10 cellular contexts compared by ENCODE assay signal in the genomic region with DNA sequence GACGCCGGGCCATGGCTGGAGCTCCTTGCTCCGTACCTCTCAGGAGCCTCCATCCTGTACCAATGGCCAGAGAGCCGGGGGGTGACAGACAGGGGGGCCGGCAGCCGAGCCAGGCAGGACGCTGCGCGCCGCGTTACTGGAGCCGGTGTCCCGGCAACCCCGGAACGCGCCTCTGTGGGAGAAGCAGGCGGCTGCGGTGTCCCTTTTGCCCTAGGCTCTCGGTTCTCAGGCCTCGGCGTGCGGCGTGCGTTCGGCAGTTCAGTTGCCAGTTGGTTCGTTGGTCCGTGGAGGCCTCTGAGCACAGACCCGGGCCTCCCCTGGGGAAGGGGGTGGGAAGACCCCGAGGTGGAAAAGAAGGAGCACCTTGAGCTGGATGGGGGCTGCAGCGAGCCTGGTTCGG. TPM values are rescaled to one million over a fixed set of nuclear protein-coding genes. Genes with fewer than 3 reads are reported as not detected.
A peak's percentile ranks its signal among the peaks of the same experiment; 100 is the strongest.
DNase-seq lines count a peak whose midpoint lies in the region; ATAC-seq and TF ChIP-seq lines count a peak whose summit lies in the region.
"Had no signal": no experiment of that assay in that cellular context is flagged by ENCODE, and none has a peak within 500 bp of the region (broad histone marks: within the 10 kb centered on the region; RNA-seq: fewer than 3 reads in every experiment).

A gene with protein sequence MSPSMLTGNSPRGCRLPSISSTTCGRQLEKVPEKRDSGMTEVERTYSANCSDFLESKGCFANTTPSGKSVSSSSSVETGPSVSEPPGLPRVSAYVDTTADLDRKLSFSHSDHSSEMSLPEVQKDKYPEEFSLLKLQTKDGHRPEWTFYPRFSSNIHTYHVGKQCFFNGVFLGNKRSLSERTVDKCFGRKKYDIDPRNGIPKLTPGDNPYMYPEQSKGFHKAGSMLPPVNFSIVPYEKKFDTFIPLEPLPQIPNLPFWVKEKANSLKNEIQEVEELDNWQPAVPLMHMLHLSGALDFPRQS (plus strand): TSS at position 162 of the 400 bp plus-strand sequence. CDS start 446 bp downstream, outside the sequence.

- TF ChIP-seq CTCF in GM23338 (conservative IDR thresholded peaks at IDR 0.05; ENCODE audit: low read depth in 2 of 2) (no peak), smooth muscle cell (IDR thresholded peaks at IDR 0.05; ENCODE audit: borderline replicate concordance, insufficient read depth, poor library complexity, severe bottlenecking) (no peak)

- no peaks in the 10 kb centered on the region for H3K79me2 ChIP-seq in GM23338 (replicated peaks; ENCODE audit: insufficient read depth)
- no peaks in the 10 kb centered on the region for H3K79me2 ChIP-seq in smooth muscle cell (ENCODE audit: low read depth)

- H3K9me3 Mint-ChIP-seq in GM23338, result no peaks in the 10 kb centered on the region

- H3F3A ChIP-seq in GM23338 (replicated peaks; ENCODE audit: low read depth) (no peaks in the 10 kb centered on the region), smooth muscle cell (ENCODE audit: low read depth) (no peaks in the 10 kb centered on the region)

- H3K36me3 ChIP-seq in GM23338 (ENCODE audit: insufficient read depth) (no peaks in the 10 kb centered on the region), smooth muscle cell (ENCODE audit: low read depth) (no peaks in the 10 kb centered on the region)

- H3K4me3 ChIP-seq in GM23338 (peak within 1 kb of the TSS; percentile 45), right cardiac atrium (ENCODE audit: low read length) (peak within 1 kb of the TSS; percentile 12), smooth muscle cell (no peak within 1 kb of the TSS)

- H3K4me1 ChIP-seq in GM23338 (ENCODE audit: insufficient read depth) (0 out of 2 replicates have a peak, but pooled peaks cover 6% of the 10 kb centered on the region), right cardiac atrium (ENCODE audit: control insufficient read depth, insufficient read depth, low read length) (no peaks in the 10 kb centered on the region), smooth muscle cell (ENCODE audit: low read depth) (no peaks in the 10 kb centered on the region)

- H3K9me2 ChIP-seq in GM23338 (ENCODE audit: insufficient read depth), result no peaks in the 10 kb centered on the region

- H3K27ac ChIP-seq in GM23338 (ENCODE audit: low read depth) (no peak within 1 kb of the TSS), right cardiac atrium (ENCODE audit: low read length) (no peak within 1 kb of the TSS), smooth muscle cell (ENCODE audit: low read depth) (no peak within 1 kb of the TSS)

- H3K4me3 Mint-ChIP-seq in GM23338, result peak within 1 kb of the TSS; percentile 6

- H3K9ac ChIP-seq in smooth muscle cell (ENCODE audit: low read depth), result no peak within 1 kb of the TSS

- H3K9me3 ChIP-seq in right cardiac atrium (ENCODE audit: control insufficient read depth, low read length) (no peaks in the 10 kb centered on the region), smooth muscle cell (replicated peaks; ENCODE audit: low read depth) (no peaks in the 10 kb centered on the region)

- ATAC-seq in GM23338 (peak; percentile 83), right cardiac atrium (peak; percentile 56 to 63)
- ATAC-seq: HCT116 had no signal

- intact Hi-C loops in right cardiac atrium (cut with DNase I), result loop anchor here in 1 of 4 donors (10.0 kb wide), 1 partner anchor 248 kb away; no protein-coding TSS in a partner anchor

- no peaks in the 10 kb centered on the region for H3K36me3 Mint-ChIP-seq in GM23338 (ENCODE audit: low read depth)

- peaks cover 23% of the 10 kb centered on the region for H3K27me3 ChIP-seq in GM23338 (ENCODE audit: insufficient read depth)
- no peaks in the 10 kb centered on the region for H3K27me3 ChIP-seq in right cardiac atrium (ENCODE audit: control insufficient read depth, insufficient read depth)
- peaks cover 47% of the 10 kb centered on the region for H3K27me3 ChIP-seq in smooth muscle cell (ENCODE audit: low read depth)

- H3K27me3 Mint-ChIP-seq in GM23338 (ENCODE audit: insufficient read depth, low read depth, poor library complexity), result peaks cover 10% of the 10 kb centered on the region

- H3K4me2 ChIP-seq in GM23338 (peak within 1 kb of the TSS; percentile 69), smooth muscle cell (peak within 1 kb of the TSS; percentile 51)

- DNase-seq in GM23338 (ENCODE audit: low spot score) (peak; percentile 85), RPMI8226 (peak; percentile 15), right cardiac atrium (peak; percentile 30 to 74 (median 68)), smooth muscle cell (lab: John Stamatoyannopoulos, UW; ENCODE audit: unreplicated experiment) (no peak), Kasumi-1 (lab: John Stamatoyannopoulos, UW) (no peak), mesenteric fat pad (ENCODE audit: low spot score) (no peak), ureter (ENCODE audit: low spot score) (no peak)
- DNase-seq: cerebellar nuclear complex had no signal

- 5% methylated on average over 31 of the region's 31 CpGs for WGBS in right cardiac atrium
- WGBS in smooth muscle cell (ENCODE audit: low lambda C conversion rate), result 25% methylated on average over 31 of the region's 31 CpGs

- peaks cover 8% of the 10 kb centered on the region; the same call in 2 of the 3 replicates for H3K4me1 Mint-ChIP-seq in GM23338

- no peaks in the 10 kb centered on the region for H4K20me1 ChIP-seq in GM23338 (replicated peaks; ENCODE audit: insufficient read depth)
- H4K20me1 ChIP-seq in smooth muscle cell (ENCODE audit: low read depth), result no peaks in the 10 kb centered on the region

- H3K27ac Mint-ChIP-seq in GM23338, result no peak within 1 kb of the TSS

- H2AFZ ChIP-seq in GM23338, result peak within 1 kb of the TSS; percentile 76
- no peak within 1 kb of the TSS for H2AFZ ChIP-seq in smooth muscle cell (ENCODE audit: low read depth)

TF ChIP-seq in GM23338, 12 proteins besides CTCF, POLR2A, EP300 and RAD21:
- TF ChIP-seq POLR2AphosphoS5 (IDR thresholded peaks at IDR 0.05; ENCODE audit: low read depth), result 0 out of 2 replicates have a peak, but pooled peaks have one; percentile 35
- no peak for TF ChIP-seq JUNB (IDR thresholded peaks at IDR 0.05; ENCODE audit: unreplicated experiment)
- TF ChIP-seq, protein P1, sequence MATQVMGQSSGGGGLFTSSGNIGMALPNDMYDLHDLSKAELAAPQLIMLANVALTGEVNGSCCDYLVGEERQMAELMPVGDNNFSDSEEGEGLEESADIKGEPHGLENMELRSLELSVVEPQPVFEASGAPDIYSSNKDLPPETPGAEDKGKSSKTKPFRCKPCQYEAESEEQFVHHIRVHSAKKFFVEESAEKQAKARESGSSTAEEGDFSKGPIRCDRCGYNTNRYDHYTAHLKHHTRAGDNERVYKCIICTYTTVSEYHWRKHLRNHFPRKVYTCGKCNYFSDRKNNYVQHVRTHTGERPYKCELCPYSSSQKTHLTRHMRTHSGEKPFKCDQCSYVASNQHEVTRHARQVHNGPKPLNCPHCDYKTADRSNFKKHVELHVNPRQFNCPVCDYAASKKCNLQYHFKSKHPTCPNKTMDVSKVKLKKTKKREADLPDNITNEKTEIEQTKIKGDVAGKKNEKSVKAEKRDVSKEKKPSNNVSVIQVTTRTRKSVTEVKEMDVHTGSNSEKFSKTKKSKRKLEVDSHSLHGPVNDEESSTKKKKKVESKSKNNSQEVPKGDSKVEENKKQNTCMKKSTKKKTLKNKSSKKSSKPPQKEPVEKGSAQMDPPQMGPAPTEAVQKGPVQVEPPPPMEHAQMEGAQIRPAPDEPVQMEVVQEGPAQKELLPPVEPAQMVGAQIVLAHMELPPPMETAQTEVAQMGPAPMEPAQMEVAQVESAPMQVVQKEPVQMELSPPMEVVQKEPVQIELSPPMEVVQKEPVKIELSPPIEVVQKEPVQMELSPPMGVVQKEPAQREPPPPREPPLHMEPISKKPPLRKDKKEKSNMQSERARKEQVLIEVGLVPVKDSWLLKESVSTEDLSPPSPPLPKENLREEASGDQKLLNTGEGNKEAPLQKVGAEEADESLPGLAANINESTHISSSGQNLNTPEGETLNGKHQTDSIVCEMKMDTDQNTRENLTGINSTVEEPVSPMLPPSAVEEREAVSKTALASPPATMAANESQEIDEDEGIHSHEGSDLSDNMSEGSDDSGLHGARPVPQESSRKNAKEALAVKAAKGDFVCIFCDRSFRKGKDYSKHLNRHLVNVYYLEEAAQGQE (IDR thresholded peaks at IDR 0.05; ENCODE audit: unreplicated experiment), result no peak
- TF ChIP-seq CREB1 (CRISPR knock-in tag; IDR thresholded peaks at IDR 0.05; ENCODE audit: low read depth), result no peak
- no peak for TF ChIP-seq EZH2phosphoT487 (IDR thresholded peaks at IDR 0.05; ENCODE audit: unreplicated experiment)
- TF ChIP-seq EZH2 (IDR thresholded peaks at IDR 0.05; ENCODE audit: low read depth, unreplicated experiment), result no peak
- TF ChIP-seq, protein P2, sequence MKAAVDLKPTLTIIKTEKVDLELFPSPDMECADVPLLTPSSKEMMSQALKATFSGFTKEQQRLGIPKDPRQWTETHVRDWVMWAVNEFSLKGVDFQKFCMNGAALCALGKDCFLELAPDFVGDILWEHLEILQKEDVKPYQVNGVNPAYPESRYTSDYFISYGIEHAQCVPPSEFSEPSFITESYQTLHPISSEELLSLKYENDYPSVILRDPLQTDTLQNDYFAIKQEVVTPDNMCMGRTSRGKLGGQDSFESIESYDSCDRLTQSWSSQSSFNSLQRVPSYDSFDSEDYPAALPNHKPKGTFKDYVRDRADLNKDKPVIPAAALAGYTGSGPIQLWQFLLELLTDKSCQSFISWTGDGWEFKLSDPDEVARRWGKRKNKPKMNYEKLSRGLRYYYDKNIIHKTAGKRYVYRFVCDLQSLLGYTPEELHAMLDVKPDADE (IDR thresholded peaks at IDR 0.05), result no peak
- TF ChIP-seq NANOG (IDR thresholded peaks at IDR 0.05; ENCODE audit: borderline replicate concordance), result no peak

RNA-seq across cellular contexts. Expression of the gene that starts here (rescaled TPM):
- total RNA-seq in GM23338 (2014; rRNA removed; shearing (Covaris generic)), result not detected in 2 replicates
- not detected in 2 replicates for polyA plus RNA-seq in GM23338 (2016; fragmentation: Nextera tagmentation; extraction: Ambion mirVana)
- total RNA-seq in right cardiac atrium, result not detected
- not detected for polyA plus RNA-seq in right cardiac atrium
- not detected in 2 replicates for total RNA-seq in smooth muscle cell
- not detected in 2 replicates for polyA plus RNA-seq in smooth muscle cell
- not detected for total RNA-seq in mesenteric fat pad
- not detected for total RNA-seq in ureter
- total RNA-seq: kidney epithelial cell had no signal

Comparison
In these comparisons a context has a peak if more than half of its experiments do, and no peak if none do; other contexts are left out.
1. Peak in DNase-seq, ATAC-seq, H3K4me3 ChIP-seq and H3K4me2 ChIP-seq in GM23338; RNA of the gene not detected or under 1 TPM.
2. Peak in DNase-seq, ATAC-seq and H3K4me3 ChIP-seq in right cardiac atrium; RNA of the gene not detected or under 1 TPM.